In genomic region chr2:70903171-70903570, GRCh38 we compare ENCODE assay signal across 26 cellular contexts. TPM values are rescaled to one million over a fixed set of nuclear protein-coding genes. Genes with fewer than 3 reads are reported as not detected.
"Had no signal": no experiment of that assay in that cellular context is flagged by ENCODE, and none has a peak within 500 bp of the region (broad histone marks: within the 10 kb centered on the region; RNA-seq: fewer than 3 reads in every experiment).

No MANE protein-coding gene starts in this region.

- H3K27ac Mint-ChIP-seq: IgD-negative memory B cell, T-cell had no signal

- H3K4me2 ChIP-seq: KMS-11 had no signal

- H3K27ac ChIP-seq: HL-60, KMS-11, SJSA1, SK-N-MC had no signal

- H3K4me3 ChIP-seq: K562, SJSA1, SK-N-MC had no signal

- ATAC-seq: K562, T-cell had no signal

- H3K36me3 ChIP-seq: SJSA1 had no signal

- H3K36me3 Mint-ChIP-seq: IgD-negative memory B cell, T-cell had no signal

- H3K9ac ChIP-seq: KMS-11 had no signal

- H3K9me3 Mint-ChIP-seq: T-cell had no signal

- DNase-seq: Kasumi-1, MV-4-11, NCI-H1048, NCI-H1105, NCI-H1417, NCI-H1436 treated with DMSO at 0.1 percent for 48 hours, NCI-H1694, NCI-H187 treated with DMSO at 0.1 percent for 48 hours, NCI-H2029 treated with DMSO at 0.1 percent for 48 hours, NCI-H226, NCI-H446, NCI-H510A, NCI-H524 treated with DMSO at 0.1 percent for 48 hours, NCI-H69, NCI-H774, Right ventricle myocardium superior, RPMI8226, SIG-M5, T-cell had no signal

- H3K9me3 ChIP-seq: SJSA1 had no signal

RNA-seq across cellular contexts. Expression of gene VAX2, which starts 2.8 kb away (rescaled TPM):
- total RNA-seq: K562, MCF 10A, SJSA1, T-cell had no signal

RNA-seq across cellular contexts. Expression of gene ATP6V1B1, which starts 32.5 kb away (rescaled TPM):
- total RNA-seq: K562, MCF 10A, SJSA1, T-cell had no signal
